20 cellular contexts compared by ENCODE assay signal in genomic region chr7:132135986-132136385, GRCh38.
"Had no signal": no experiment of that assay in that cellular context is flagged by ENCODE, and none has a peak within 500 bp of the region (broad histone marks: within the 10 kb centered on the region; RNA-seq: fewer than 3 reads in every experiment).

No MANE protein-coding gene starts in this region.

- H3K4me1 ChIP-seq: right atrium auricular region, thyroid gland had no signal

- H3K36me3 ChIP-seq: gastrocnemius medialis, sigmoid colon, suprapubic skin, thyroid gland had no signal

- H3K27me3 ChIP-seq: esophagus muscularis mucosa, gastrocnemius medialis, right atrium auricular region, sigmoid colon, suprapubic skin, thyroid gland had no signal

- H3K9me3 Mint-ChIP-seq: immature natural killer cell; naive thymus-derived CD8-positive, alpha-beta T cell; type B pancreatic cell had no signal

- ATAC-seq: gastrocnemius medialis; left colon; left ventricle myocardium superior; naive thymus-derived CD8-positive, alpha-beta T cell had no signal

- H3K4me1 Mint-ChIP-seq: immature natural killer cell; naive thymus-derived CD8-positive, alpha-beta T cell had no signal

- H3K4me3 ChIP-seq: esophagus muscularis mucosa, gastrocnemius medialis, lung, right atrium auricular region, sigmoid colon, skin epidermis, suprapubic skin, thyroid gland had no signal

- H3K27ac ChIP-seq: epithelial cell of prostate, esophagus muscularis mucosa, gastrocnemius medialis, right atrium auricular region, sigmoid colon, skin epidermis, suprapubic skin, thyroid gland had no signal

- H3K4me3 Mint-ChIP-seq: immature natural killer cell; naive thymus-derived CD8-positive, alpha-beta T cell; type B pancreatic cell had no signal

- FAIRE-seq: kidney, urothelium cell line had no signal

- H3K9me3 ChIP-seq: esophagus muscularis mucosa, gastrocnemius medialis, right atrium auricular region, sigmoid colon, suprapubic skin, thyroid gland had no signal

- H3K27me3 Mint-ChIP-seq: type B pancreatic cell had no signal

- H3K27ac Mint-ChIP-seq: immature natural killer cell; naive thymus-derived CD8-positive, alpha-beta T cell; type B pancreatic cell had no signal

- DNase-seq: effector memory CD4-positive, alpha-beta T cell; gastrocnemius medialis; immature natural killer cell; kidney; left colon; left ventricle myocardium superior; mesenchymal stem cell; sigmoid colon; stimulated activated CD4-positive, alpha-beta T cell treated with anti-CD3 and anti-CD28 coated beads, Interleukin-2, amount 100 ng/mL, for 48 hours; stimulated activated naive CD4-positive, alpha-beta T cell treated with Interleukin-2 at 50 U/mL for 16 hours; thyroid gland had no signal

- H3K36me3 Mint-ChIP-seq: type B pancreatic cell had no signal
